In genomic region chr3:152257246-152258074, GRCh38 we compare ENCODE assay signal across 8 cellular contexts. TPM values are rescaled to one million over a fixed set of nuclear protein-coding genes. Genes with fewer than 3 reads are reported as not detected.
DNase-seq lines count a peak whose midpoint lies in the region; ATAC-seq, FAIRE-seq and TF ChIP-seq lines count a peak whose summit lies in the region.

No MANE protein-coding gene starts in this region.

- in situ Hi-C loops in GM12878 (cut with MboI) = no loop called here

- under 1% methylated on average over 6 of the region's 6 CpGs for WGBS in GM12878 (ENCODE audit: insufficient coverage, insufficient replicate concordance, low lambda C conversion rate, missing lambda C conversion rate)

- TF ChIP-seq EP300 in GM12878 (IDR thresholded peaks at IDR 0.05; ENCODE audit: borderline replicate concordance in 1 of 2, control insufficient read depth in 1 of 2, low read depth in 2 of 2, low read length in 2 of 2) = peak; percentile 33; a peak in 1 of 4 replicates

- H3K4me1 ChIP-seq in GM12878 (ENCODE audit: control insufficient read depth, insufficient read depth, low read length) = peaks cover 36% of the 10 kb centered on the region
- peaks cover 22 to 45% of the 10 kb centered on the region in 2 donors for H3K4me1 ChIP-seq in thoracic aorta (ENCODE audit: control insufficient read depth in 1 of 2, low read depth in 2 of 2)

- H3K36me3 Mint-ChIP-seq in CD4-positive, alpha-beta T cell (ENCODE audit: low read depth) = peaks cover 20% of the 10 kb centered on the region

- RAD21 ChIA-PET in GM12878 (lab: Charles Lee; ENCODE audit: unreplicated experiment) = interaction anchor here (0.5 to 7.5 kb wide), 22 partner anchors 10 to 215 kb away, joined by 3 to 108 read pairs (median 4); partner anchors contain the start of gene MBNL1

- DNase-seq in CD4-positive, alpha-beta T cell = no peak
- peak; percentile 85 for DNase-seq in GM12878 (ENCODE audit: low read depth, low spot score)
- no peak for DNase-seq in thoracic aorta (ENCODE audit: low spot score)
- DNase-seq in mucosa of gallbladder (ENCODE audit: low spot score) = no peak
- DNase-seq in activated CD8-positive, alpha-beta memory T cell treated with anti-CD3 and anti-CD28 coated beads for 24 hours = no peak
- DNase-seq in stimulated activated CD4-positive, alpha-beta T cell treated with anti-CD3 and anti-CD28 coated beads, Interleukin-2, amount 100 ng/mL, for 48 hours = no peak

- no peaks in the 10 kb centered on the region for H3K9me3 ChIP-seq in CD4-positive, alpha-beta T cell (ENCODE audit: control insufficient read depth, low read length)
- peaks cover 4% of the 10 kb centered on the region for H3K9me3 ChIP-seq in GM12878 (replicated peaks; ENCODE audit: control insufficient read depth, insufficient read depth, low read length)
- no peaks in the 10 kb centered on the region for H3K9me3 ChIP-seq in thoracic aorta

- CTCF ChIA-PET in CD4-positive, alpha-beta T cell (lab: Charles Lee) = interaction anchor here (1.1 to 3.2 kb wide), 6 partner anchors 10 to 74 kb away, joined by 3 to 16 read pairs (median 4); no protein-coding TSS in a partner anchor
- CTCF ChIA-PET in GM12878 (lab: Yijun Ruan, JAX) = interaction anchor here (0.9 to 6.5 kb wide), 6 partner anchors 11 to 186 kb away, joined by 3 to 47 read pairs (median 7); partner anchors contain the start of gene MBNL1

- H3K27me3 ChIP-seq in CD4-positive, alpha-beta T cell (ENCODE audit: control insufficient read depth, insufficient read depth, low read length) = no peaks in the 10 kb centered on the region
- H3K27me3 ChIP-seq in GM12878 (replicated peaks in 1 of 2; ENCODE audit: control insufficient read depth in 2 of 2, insufficient read depth in 2 of 2, low read length in 1 of 2) (no peaks in the 10 kb centered on the region), thoracic aorta (replicated peaks; ENCODE audit: insufficient read depth) (no peaks in the 10 kb centered on the region)

- H3K4me3 Mint-ChIP-seq in CD4-positive, alpha-beta T cell = peak overlapping the region; percentile 54

- TF ChIP-seq RAD21 in GM12878 (IDR thresholded peaks at IDR 0.05; ENCODE audit: insufficient read depth, low read depth, low read length) = no peak

- TF ChIP-seq CTCF in CD4-positive, alpha-beta T cell (IDR thresholded peaks at IDR 0.05) = no peak
- no peak for TF ChIP-seq CTCF in GM12878 (IDR thresholded peaks at IDR 0.05 in 2 of 3, conservative IDR thresholded peaks at IDR 0.05 in 1 of 3; ENCODE audit: control insufficient read depth in 2 of 3, extremely low read depth in 1 of 3, insufficient read depth in 1 of 3, low read depth in 3 of 3, low read length in 3 of 3)
- no peak for TF ChIP-seq CTCF in thoracic aorta (IDR thresholded peaks at IDR 0.05)

- H3K4me2 ChIP-seq in GM12878 (ENCODE audit: control insufficient read depth, insufficient read depth) = peak overlapping the region; percentile 56

- H3K4me1 Mint-ChIP-seq in CD4-positive, alpha-beta T cell (ENCODE audit: low read depth) = peaks cover 98% of the 10 kb centered on the region

- no peaks in the 10 kb centered on the region for H3K9me3 Mint-ChIP-seq in CD4-positive, alpha-beta T cell

- H3K79me2 ChIP-seq in GM12878 (ENCODE audit: control insufficient read depth, insufficient read depth, low read length) = peaks cover 18% of the 10 kb centered on the region

- intact Hi-C loops in CD4-positive, alpha-beta T cell (cut with DNase I, micrococcal nuclease) = loop anchor here in 1 of 2 experiments (1.0 to 5.0 kb wide), 4 partner anchors 11 to 55 kb away; partner anchors contain the start of gene MBNL1
- intact Hi-C loops in GM12878 (cut with micrococcal nuclease; ENCODE audit: unreplicated experiment) = no loop called here

- ATAC-seq in CD4-positive, alpha-beta T cell (ENCODE audit: poor library complexity) = peak; percentile 55
- ATAC-seq in GM19395 (IDR thresholded peaks at IDR 0.05; ENCODE audit: unreplicated experiment) = peak; percentile 83
- peak; percentile 74 for ATAC-seq in HG03196 (IDR thresholded peaks at IDR 0.05; ENCODE audit: unreplicated experiment)
- ATAC-seq in GM12878 = peak; percentile 92
- ATAC-seq in thoracic aorta (ENCODE audit: insufficient number of reproducible peaks, low FRiP score, low read depth) = peak; percentile 30

- H3K27me3 Mint-ChIP-seq in CD4-positive, alpha-beta T cell = no peaks in the 10 kb centered on the region

- H3K36me3 ChIP-seq in GM12878 (ENCODE audit: control insufficient read depth in 2 of 2, insufficient read depth in 2 of 2, low read length in 1 of 2) = no peaks in the 10 kb centered on the region
- H3K36me3 ChIP-seq in thoracic aorta = no peaks in the 10 kb centered on the region

- peak overlapping the region; percentile 96 for H3K27ac Mint-ChIP-seq in CD4-positive, alpha-beta T cell

- SMC1A ChIA-PET in GM12878 (lab: Charles Lee; ENCODE audit: uncharacterized antibody, unreplicated experiment) = interaction anchor here (0.6 to 10.8 kb wide), 22 partner anchors 11 to 190 kb away, joined by 3 to 160 read pairs (median 5); partner anchors contain the start of gene MBNL1

- no peaks in the 10 kb centered on the region for H4K20me1 ChIP-seq in GM12878 (ENCODE audit: control insufficient read depth, insufficient read depth)

- no peak overlapping the region; the same call in 1 of the 2 replicates for H3K4me3 ChIP-seq in GM12878
- peak overlapping the region; percentile 32 for H3K4me3 ChIP-seq in thoracic aorta

- peak overlapping the region; percentile 86 for H3K27ac ChIP-seq in CD4-positive, alpha-beta T cell (ENCODE audit: low read depth, low read length)
- H3K27ac ChIP-seq in GM12878 (ENCODE audit: control insufficient read depth, insufficient read depth) = peak overlapping the region; percentile 63
- peak overlapping the region; percentile 76 to 88 for H3K27ac ChIP-seq in thoracic aorta

- no peak for TF ChIP-seq POLR2A in GM12878 (IDR thresholded peaks at IDR 0.05; ENCODE audit: low read depth, low read length)

- no TSS peak for BruUV-seq in GM12878 (replicated peaks; lab: Mats Ljungman, UMichigan)

- H3K9ac ChIP-seq in GM12878 (ENCODE audit: control insufficient read depth, insufficient read depth, low read length) = no peak overlapping the region

- POLR2A ChIA-PET in CD4-positive, alpha-beta T cell (lab: Charles Lee) = interaction anchor here (0.6 to 9.3 kb wide), 24 partner anchors 10 to 215 kb away, joined by 3 to 247 read pairs (median 4); partner anchors contain the start of gene MBNL1
- POLR2A ChIA-PET in GM12878 (lab: Charles Lee) = interaction anchor here (1.8 to 5.5 kb wide), 5 partner anchors 10 to 116 kb away, joined by 4 to 40 read pairs (median 7); partner anchors contain the start of gene MBNL1

- peak; percentile 85 for FAIRE-seq in GM12878 (lab: Jason Lieb, UNC)

- H2AFZ ChIP-seq in GM12878 (ENCODE audit: control insufficient read depth, low read depth, low read length) = peak overlapping the region; percentile 61

TF ChIP-seq in GM12878, 131 proteins besides CTCF, POLR2A, EP300 and RAD21 (continues in another document):
- TF ChIP-seq KAT2A (conservative IDR thresholded peaks at IDR 0.05; ENCODE audit: control insufficient read depth, low read depth, low read length) (no peak), IRF3 (IDR thresholded peaks at IDR 0.05) (no peak), HDGF (IDR thresholded peaks at IDR 0.05) (no peak), ETV6 (conservative IDR thresholded peaks at IDR 0.05 in 1 of 2, IDR thresholded peaks at IDR 0.05 in 1 of 2; ENCODE audit: borderline replicate concordance in 1 of 2, low read depth in 1 of 2) (peak in 1 of 2 experiments; percentile 47; a peak in 1 of 4 replicates), IRF5 (IDR thresholded peaks at IDR 0.05; ENCODE audit: borderline replicate concordance) (no peak), NR2C1 (IDR thresholded peaks at IDR 0.05) (no peak), BHLHE40 (IDR thresholded peaks at IDR 0.05; ENCODE audit: borderline replicate concordance in 1 of 2, low read depth in 2 of 2, low read length in 1 of 2) (peak; percentile 35 to 51; a peak in 1 of 4 replicates)

RNA-seq across cellular contexts. Expression of gene MBNL1, which starts 11.3 kb away (rescaled TPM):
- 100 to 1,000 TPM; 551 to 561 TPM for total RNA-seq in CD4-positive, alpha-beta T cell
- total RNA-seq in GM12878 (2013; cell fraction: nucleolus; rRNA removed) = 485 and 489 TPM in 2 replicates
- 337 and 351 TPM in 2 replicates for total RNA-seq in GM12878 (2014; rRNA removed)
- total RNA-seq in GM12878 (2014; rRNA removed; fragmentation: Illumina TruSeq; extraction: Trizol) = 218 TPM in 2 replicates
- 239 and 247 TPM in 2 replicates for total RNA-seq in GM12878 (2021)
- 64.8 TPM for polyA plus RNA-seq in GM12878 (2011; ENCODE audit: low read depth)
- polyA plus RNA-seq in GM12878 (2011; rRNA removed) = 80.9 and 82.1 TPM in 2 replicates
- 104 and 129 TPM in 2 replicates for polyA plus RNA-seq in GM12878 (2011; cell fraction: cytosol; rRNA removed)
- 52.1 and 62.2 TPM in 2 replicates for polyA plus RNA-seq in GM12878 (2011; cell fraction: nucleus; rRNA removed)
- polyA plus RNA-seq in GM12878 (2012) = 94.4 and 94.6 TPM in 2 replicates
- polyA plus RNA-seq in GM12878 (2014; fragmentation: Illumina TruSeq; extraction: Trizol) = 200 and 216 TPM in 2 replicates
- polyA plus RNA-seq in GM12878 (2014; fragmentation: Nextera tagmentation; extraction: Ambion mirVana) = 10 to 100 TPM; 59.6 to 73.3 TPM
- polyA plus RNA-seq in GM12878 (2014; rRNA removed) = 132 and 143 TPM in 2 replicates
- 100 to 1,000 TPM; 141 to 146 TPM for polyA plus RNA-seq in GM12878 (2016; fragmentation: Nextera tagmentation; extraction: Ambion mirVana)
- 286 and 329 TPM in 2 replicates for polyA minus RNA-seq in GM12878 (2011; rRNA and poly(A)+ RNA removed)
- 138 and 193 TPM in 2 replicates for polyA minus RNA-seq in GM12878 (2011; cell fraction: cytosol; rRNA and poly(A)+ RNA removed)
- 137 and 215 TPM in 2 replicates for polyA minus RNA-seq in GM12878 (2011; cell fraction: nucleus; rRNA and poly(A)+ RNA removed)
- total RNA-seq in thoracic aorta = 1,000 to 10,000 TPM in 1 of 2 donors, 100 to 1,000 TPM in 1; 783 to 1,062 TPM
- 223 TPM for total RNA-seq in mucosa of gallbladder

Comparison
In these comparisons a context has a peak if more than half of its experiments do, and no peak if none do; other contexts are left out.
1. ATAC-seq: peak in every context shown above with its lines; median percentile 92 in GM12878; 83 in GM19395; 74 in HG03196; 55 in CD4-positive, alpha-beta T cell; 30 in thoracic aorta.